In the genomic region with DNA sequence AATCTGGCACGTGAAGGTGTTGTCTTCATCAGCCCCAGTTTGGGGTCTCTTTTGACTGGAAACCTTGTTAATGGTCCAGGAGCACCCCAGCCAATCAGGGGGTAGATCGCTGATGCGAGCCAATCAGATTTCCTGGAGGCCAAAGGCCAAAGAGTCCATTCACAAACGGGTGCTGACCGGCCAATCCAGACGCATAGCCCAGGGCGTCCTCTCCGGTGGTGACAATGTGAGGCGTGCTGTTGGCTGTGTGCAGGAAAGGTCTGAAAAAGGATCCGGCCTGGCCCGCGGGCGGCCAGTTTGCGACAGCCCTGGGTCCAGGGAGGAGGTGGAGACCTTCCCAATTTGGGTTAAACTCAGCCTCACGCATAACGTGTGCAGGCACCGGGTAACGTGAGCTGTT, we compare ENCODE assay signal across 17 cellular contexts. TPM values are rescaled to one million over a fixed set of nuclear protein-coding genes. Genes with fewer than 3 reads are reported as not detected.
DNase-seq lines count a peak whose midpoint lies in the region; TF ChIP-seq lines count a peak whose summit lies in the region.
"Had no signal": no experiment of that assay in that cellular context is flagged by ENCODE, and none has a peak within 500 bp of the region (broad histone marks: within the 10 kb centered on the region; RNA-seq: fewer than 3 reads in every experiment).

No MANE protein-coding gene starts in this region.

- no peak overlapping the region for H3K4me2 ChIP-seq in osteoblast (ENCODE audit: insufficient read depth, low read length)

- H3K79me2 ChIP-seq in osteoblast (ENCODE audit: insufficient read depth, low read length) = no peaks in the 10 kb centered on the region

- H2AFZ ChIP-seq in osteoblast (ENCODE audit: low read length) = no peak overlapping the region

- H3K36me3 ChIP-seq in osteoblast (ENCODE audit: insufficient read depth, low read length) = no peaks in the 10 kb centered on the region
- H3K36me3 ChIP-seq in colonic mucosa = no peaks in the 10 kb centered on the region
- H3K36me3 ChIP-seq: left lung, prostate gland had no signal

- intact Hi-C loops in head of caudate nucleus (cut with DNase I) (no loop called here), colonic mucosa (cut with DNase I) (no loop called here)

- TF ChIP-seq CTCF in osteoblast (IDR thresholded peaks at IDR 0.05; ENCODE audit: extremely low read depth, low read depth, low read length) = no peak
- no peak for TF ChIP-seq CTCF in colonic mucosa (IDR thresholded peaks at IDR 0.05)
- TF ChIP-seq CTCF in GM13977 (IDR thresholded peaks at IDR 0.05; ENCODE audit: extremely low read depth, insufficient read depth, missing control alignments) = no peak

- in situ Hi-C loops in GM13977 (cut with MboI; ENCODE audit: low pct_unique_long_range_greater_than_20kb, low sequenced_read_pairs, unreplicated experiment) = no loop called here

- H3K27ac ChIP-seq in osteoblast (ENCODE audit: low read depth, low read length) = no peak overlapping the region
- H3K27ac ChIP-seq in colonic mucosa = no peak overlapping the region
- H3K27ac ChIP-seq: left lung, prostate gland had no signal

- H3K9me3 ChIP-seq in osteoblast (ENCODE audit: low read depth, low read length) = no peaks in the 10 kb centered on the region
- no peaks in the 10 kb centered on the region for H3K9me3 ChIP-seq in colonic mucosa
- H3K9me3 ChIP-seq: left lung, prostate gland had no signal

- H3K9ac ChIP-seq in colonic mucosa (ENCODE audit: low read depth in 2 of 2, low read length in 2 of 2) = no peak overlapping the region

- DNase-seq in ELF-1 (ENCODE audit: low read depth, low spot score) (peak; percentile 95), head of caudate nucleus (peak in 25 of 42 donors; percentile 38 to 83 (median 54)), osteoblast (ENCODE audit: insufficient read length, low spot score, missing footprints) (peak; percentile 88), colonic mucosa (no peak), UCSD-AML1 (lab: John Stamatoyannopoulos, UW; ENCODE audit: unreplicated experiment) (no peak), RPMI8226 (no peak), GM13977 (ENCODE audit: low spot score) (no peak)
- DNase-seq: activated CD4-positive, CD25-positive, alpha-beta regulatory T cell; activated CD8-positive, alpha-beta memory T cell treated with anti-CD3 and anti-CD28 coated beads, Interleukin-2, amount 10 ng/mL, durations not matched to agents 7 days and 5 days; activated naive CD4-positive, alpha-beta T cell treated with anti-CD3 and anti-CD28 coated beads for 36 hours; effector CD4-positive, alpha-beta T cell; left lung; NCI-H1694 treated with DMSO at 0.1 percent for 48 hours; NCI-H526; stimulated activated CD4-positive, alpha-beta T cell treated with anti-CD3 and anti-CD28 coated beads, Interleukin-15, amount 100 ng/mL, for 24 hours had no signal

- H3K4me3 ChIP-seq in osteoblast (ENCODE audit: insufficient read depth, low read length) (no peak overlapping the region), colonic mucosa (no peak overlapping the region)
- H3K4me3 ChIP-seq: left lung, prostate gland had no signal

- H4K20me1 ChIP-seq in osteoblast (ENCODE audit: insufficient read depth, low read length) = no peaks in the 10 kb centered on the region

- H3K4me1 ChIP-seq in osteoblast (ENCODE audit: insufficient read depth, low read length) (peaks cover 25% of the 10 kb centered on the region), colonic mucosa (peaks cover 5% of the 10 kb centered on the region)
- H3K4me1 ChIP-seq: prostate gland had no signal

- H3K27me3 ChIP-seq in osteoblast (ENCODE audit: insufficient read depth, low read length) (peaks cover 20% of the 10 kb centered on the region), colonic mucosa (peaks cover 4% of the 10 kb centered on the region)

TF ChIP-seq in PFSK-1, 5 proteins besides CTCF, POLR2A, EP300 and RAD21:
- TF ChIP-seq FOXP2 (optimal IDR thresholded peaks at IDR 0.05; ENCODE audit: borderline replicate concordance, extremely low read depth, extremely low read length, insufficient read depth) (peak; percentile 16), POLR2AphosphoS5 (IDR thresholded peaks at IDR 0.05; ENCODE audit: low read depth, low read length) (peak; percentile 62; the same call in 1 of the 2 replicates), TAF1 (IDR thresholded peaks at IDR 0.05; ENCODE audit: borderline replicate concordance, insufficient read depth, low read length) (peak; percentile 48; the same call in 1 of the 2 replicates), SIN3A (IDR thresholded peaks at IDR 0.05; ENCODE audit: borderline replicate concordance, insufficient read depth, low read length) (no peak)
- TF ChIP-seq, protein P1, sequence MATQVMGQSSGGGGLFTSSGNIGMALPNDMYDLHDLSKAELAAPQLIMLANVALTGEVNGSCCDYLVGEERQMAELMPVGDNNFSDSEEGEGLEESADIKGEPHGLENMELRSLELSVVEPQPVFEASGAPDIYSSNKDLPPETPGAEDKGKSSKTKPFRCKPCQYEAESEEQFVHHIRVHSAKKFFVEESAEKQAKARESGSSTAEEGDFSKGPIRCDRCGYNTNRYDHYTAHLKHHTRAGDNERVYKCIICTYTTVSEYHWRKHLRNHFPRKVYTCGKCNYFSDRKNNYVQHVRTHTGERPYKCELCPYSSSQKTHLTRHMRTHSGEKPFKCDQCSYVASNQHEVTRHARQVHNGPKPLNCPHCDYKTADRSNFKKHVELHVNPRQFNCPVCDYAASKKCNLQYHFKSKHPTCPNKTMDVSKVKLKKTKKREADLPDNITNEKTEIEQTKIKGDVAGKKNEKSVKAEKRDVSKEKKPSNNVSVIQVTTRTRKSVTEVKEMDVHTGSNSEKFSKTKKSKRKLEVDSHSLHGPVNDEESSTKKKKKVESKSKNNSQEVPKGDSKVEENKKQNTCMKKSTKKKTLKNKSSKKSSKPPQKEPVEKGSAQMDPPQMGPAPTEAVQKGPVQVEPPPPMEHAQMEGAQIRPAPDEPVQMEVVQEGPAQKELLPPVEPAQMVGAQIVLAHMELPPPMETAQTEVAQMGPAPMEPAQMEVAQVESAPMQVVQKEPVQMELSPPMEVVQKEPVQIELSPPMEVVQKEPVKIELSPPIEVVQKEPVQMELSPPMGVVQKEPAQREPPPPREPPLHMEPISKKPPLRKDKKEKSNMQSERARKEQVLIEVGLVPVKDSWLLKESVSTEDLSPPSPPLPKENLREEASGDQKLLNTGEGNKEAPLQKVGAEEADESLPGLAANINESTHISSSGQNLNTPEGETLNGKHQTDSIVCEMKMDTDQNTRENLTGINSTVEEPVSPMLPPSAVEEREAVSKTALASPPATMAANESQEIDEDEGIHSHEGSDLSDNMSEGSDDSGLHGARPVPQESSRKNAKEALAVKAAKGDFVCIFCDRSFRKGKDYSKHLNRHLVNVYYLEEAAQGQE (IDR thresholded peaks at IDR 0.05; ENCODE audit: insufficient read depth in 1 of 2, low read depth in 2 of 2, low read length in 2 of 2) = peak in 1 of 2 experiments; percentile 51; a peak in 1 of 4 replicates

RNA-seq across cellular contexts. Expression of gene MAST3, which starts 3.1 kb away (rescaled TPM):
- 11.2 TPM for polyA plus RNA-seq in PFSK-1 (2012; ENCODE audit: insufficient read length, low read depth)
- total RNA-seq in osteoblast = 5.4 and 5.6 TPM in 2 replicates
- 10 to 100 TPM; 24.3 to 30.9 TPM for total RNA-seq in colonic mucosa

RNA-seq across cellular contexts. Expression of gene IL12RB1, which starts 14.0 kb away (rescaled TPM):
- not detected for polyA plus RNA-seq in PFSK-1 (2012; ENCODE audit: insufficient read length, low read depth)
- total RNA-seq in osteoblast (0.29 and 0.72 TPM in 2 replicates), colonic mucosa (1 to 10 TPM in 1 of 2 donors, under 1 TPM in 1; 0.53 to 1.1 TPM)

RNA-seq across cellular contexts. Expression of gene PIK3R2, which starts 52.3 kb away (rescaled TPM):
- polyA plus RNA-seq in PFSK-1 (2012; ENCODE audit: insufficient read length, low read depth) = 57.7 TPM
- 25.7 and 28.0 TPM in 2 replicates for total RNA-seq in osteoblast
- 10 to 100 TPM; 42.9 to 48.2 TPM for total RNA-seq in colonic mucosa

Comparison
In these comparisons a context has a peak if more than half of its experiments do, and no peak if none do; other contexts are left out.
1. DNase-seq: peak in ELF-1 (single experiment), head of caudate nucleus (25 of 42) and osteoblast (single experiment); none in colonic mucosa (single experiment), UCSD-AML1 (single experiment), RPMI8226 (single experiment) and GM13977 (single experiment).